Comparison of ENCODE assay signal across 25 cellular contexts in genomic region chr2:83221258-83221657, GRCh38.
A peak's percentile ranks its signal among the peaks of the same experiment; 100 is the strongest.
DNase-seq lines count a peak whose midpoint lies in the region; TF ChIP-seq lines count a peak whose summit lies in the region.
"Had no signal": no experiment of that assay in that cellular context is flagged by ENCODE, and none has a peak within 500 bp of the region (broad histone marks: within the 10 kb centered on the region; RNA-seq: fewer than 3 reads in every experiment).

No MANE protein-coding gene starts in this region.

- in situ Hi-C loops in GM13977 (cut with MboI; ENCODE audit: low pct_unique_long_range_greater_than_20kb, low sequenced_read_pairs, unreplicated experiment) = no loop called here

- no peak overlapping the region for H3K9ac ChIP-seq in adipocyte (ENCODE audit: low read length)

- DNase-seq in AG09309 (ENCODE audit: low read depth) (peak; percentile 2), HS-5 (ENCODE audit: low read depth) (peak; percentile 77), adipocyte (ENCODE audit: low read depth) (peak; percentile 6), fibroblast of pulmonary artery (ENCODE audit: low read depth) (peak; percentile 12), T-helper 2 cell (no peak), Ammon's horn (ENCODE audit: low spot score) (no peak), NCI-H1048 (lab: John Stamatoyannopoulos, UW) (no peak), GM13977 (ENCODE audit: low spot score) (no peak)
- DNase-seq: activated CD4-positive, alpha-beta T cell treated with anti-CD3 and anti-CD28 coated beads, Interleukin-2, amount 50 U/mL, for 48 hours; activated CD4-positive, CD25-positive, alpha-beta regulatory T cell; activated gamma-delta T cell treated with Interleukin-2 at 50 U/mL for 16 hours; CD4-positive, CD25-positive, alpha-beta regulatory T cell; HFFc6; left ventricle myocardium superior; midbrain; NCI-H1694 treated with DMSO at 0.1 percent for 48 hours; NCI-H2171 treated with DMSO at 0.1 percent for 48 hours; NCI-H526; nephron progenitor cell; stimulated activated CD4-positive, alpha-beta T cell treated with anti-CD3 and anti-CD28 coated beads, Interleukin-1b, Interleukin-23, amount 100 ng/mL, for 48 hours; substantia nigra; T1000; upper lobe of right lung had no signal

- H3K4me3 ChIP-seq in AG09309 (ENCODE audit: control insufficient read depth, low read depth, low read length) = no peak overlapping the region
- H3K4me3 ChIP-seq in adipocyte (ENCODE audit: low read length) = no peak overlapping the region
- H3K4me3 ChIP-seq in fibroblast of pulmonary artery (replicated peaks; ENCODE audit: low read depth, low read length) = no peak overlapping the region
- H3K4me3 ChIP-seq: cardiac muscle cell, prostate gland, upper lobe of right lung had no signal

- H3K36me3 ChIP-seq in adipocyte (ENCODE audit: control insufficient read depth, insufficient read depth, low read length, severe bottlenecking) = no peaks in the 10 kb centered on the region
- H3K36me3 ChIP-seq: cardiac muscle cell, prostate gland, upper lobe of right lung had no signal

- no peaks in the 10 kb centered on the region for H3K27me3 ChIP-seq in adipocyte (replicated peaks; ENCODE audit: control insufficient read depth, insufficient read depth, low read length)
- H3K27me3 ChIP-seq: cardiac muscle cell, upper lobe of right lung had no signal

- no peak for TF ChIP-seq CTCF in AG09309 (IDR thresholded peaks at IDR 0.05; ENCODE audit: control insufficient read depth, insufficient read depth, low read depth, low read length, missing control alignments)
- TF ChIP-seq CTCF in fibroblast of pulmonary artery (IDR thresholded peaks at IDR 0.05; ENCODE audit: low read length, missing control alignments) = no peak
- no peak for TF ChIP-seq CTCF in GM13977 (IDR thresholded peaks at IDR 0.05; ENCODE audit: extremely low read depth, insufficient read depth, missing control alignments)

- no peaks in the 10 kb centered on the region for H3K9me3 ChIP-seq in adipocyte (ENCODE audit: control insufficient read depth, low read length)
- H3K9me3 ChIP-seq: prostate gland, upper lobe of right lung had no signal

- no peaks in the 10 kb centered on the region for H3K4me1 ChIP-seq in adipocyte (ENCODE audit: control insufficient read depth, insufficient read depth, low read length)
- H3K4me1 ChIP-seq: prostate gland, upper lobe of right lung had no signal

Comparison
In these comparisons a context has a peak if more than half of its experiments do, and no peak if none do; other contexts are left out.
1. DNase-seq: peak in AG09309 (single experiment), HS-5 (single experiment), adipocyte (single experiment) and fibroblast of pulmonary artery (single experiment); none in T-helper 2 cell (0 of 5), Ammon's horn (single experiment), NCI-H1048 (single experiment) and GM13977 (single experiment).